In the genomic region with DNA sequence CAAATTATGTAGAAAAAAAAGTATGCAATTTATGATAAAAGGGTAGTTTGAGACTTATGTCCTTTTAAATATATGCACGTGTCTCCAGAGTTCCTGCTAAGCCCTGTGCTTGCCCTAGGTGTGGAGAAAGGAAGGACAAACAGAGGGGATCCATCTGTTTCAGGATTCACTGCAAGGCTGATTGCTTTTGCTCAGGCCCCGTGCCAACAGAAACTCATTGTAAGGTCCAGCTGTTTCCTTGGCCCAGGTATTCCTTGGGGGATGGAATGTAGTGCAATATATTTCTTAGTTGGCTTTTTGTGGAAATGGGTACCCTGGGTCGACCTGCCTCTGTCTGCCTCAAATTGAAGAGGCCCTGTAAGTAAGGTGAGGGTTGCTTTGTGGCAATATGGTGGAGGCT, we compare ENCODE assay signal across 29 cellular contexts.
"Had no signal": no experiment of that assay in that cellular context is flagged by ENCODE, and none has a peak within 500 bp of the region (broad histone marks: within the 10 kb centered on the region; RNA-seq: fewer than 3 reads in every experiment).

No MANE protein-coding gene starts in this region.

- H3K9me3 Mint-ChIP-seq: activated CD4-positive, alpha-beta memory T cell treated with anti-CD3 and anti-CD28 coated beads for 36 hours; activated CD4-positive, alpha-beta T cell treated with anti-CD3 and anti-CD28 coated beads, Interleukin-2, amount 10 ng/mL, durations not matched to agents 24 days and 14 days; activated naive CD4-positive, alpha-beta T cell treated with anti-CD3 and anti-CD28 coated beads, Interleukin-2, amount 10 ng/mL, durations not matched to agents 7 days and 5 days; activated naive CD8-positive, alpha-beta T cell treated with anti-CD3 and anti-CD28 coated beads, Interleukin-2, amount 10 ng/mL, durations not matched to agents 7 days and 5 days; activated T-cell treated with anti-CD3 and anti-CD28 coated beads, Interleukin-2, amount 50 U/mL, for 24 hours; effector memory CD8-positive, alpha-beta T cell; naive B cell; stimulated activated naive B cell treated with anti-CD40 and anti-IgM and Interleukin-4, amounts not matched to agents 10 μg/mL and 1 μg/mL and 100 μg/mL, for 72 hours had no signal

- H3K36me3 ChIP-seq: brain microvascular endothelial cell, gastroesophageal sphincter, pancreas, stomach, tibial artery, upper lobe of right lung, WERI-Rb-1 had no signal

- H3K4me1 Mint-ChIP-seq: activated CD4-positive, alpha-beta T cell treated with anti-CD3 and anti-CD28 coated beads, Interleukin-2, amount 10 ng/mL, durations not matched to agents 24 days and 14 days; activated naive CD4-positive, alpha-beta T cell treated with anti-CD3 and anti-CD28 coated beads, Interleukin-2, amount 10 ng/mL, durations not matched to agents 7 days and 5 days; activated naive CD8-positive, alpha-beta T cell treated with anti-CD3 and anti-CD28 coated beads, Interleukin-2, amount 10 ng/mL, durations not matched to agents 7 days and 5 days had no signal

- ATAC-seq: activated CD4-positive, CD25-positive, alpha-beta regulatory T cell treated with anti-CD3 and anti-CD28 coated beads, Interleukin-2, amount 50 U/mL, for 24 hours; effector memory CD8-positive, alpha-beta T cell; gastroesophageal sphincter; left colon; pancreas; psoas muscle; stimulated activated naive B cell treated with anti-CD40 and anti-IgM and Interleukin-4, amounts not matched to agents 10 μg/mL and 1 μg/mL and 100 μg/mL, for 72 hours; upper lobe of right lung had no signal

- H3K4me1 ChIP-seq: gastroesophageal sphincter, pancreas, psoas muscle, stomach, tibial artery, upper lobe of right lung had no signal

- H3K27ac ChIP-seq: brain microvascular endothelial cell, gastroesophageal sphincter, hepatocyte, pancreas, psoas muscle, stomach, tibial artery, upper lobe of right lung, WERI-Rb-1 had no signal

- H3K36me3 Mint-ChIP-seq: activated CD4-positive, alpha-beta memory T cell treated with anti-CD3 and anti-CD28 coated beads for 36 hours; activated naive CD4-positive, alpha-beta T cell treated with anti-CD3 and anti-CD28 coated beads, Interleukin-2, amount 10 ng/mL, durations not matched to agents 7 days and 5 days; activated naive CD8-positive, alpha-beta T cell treated with anti-CD3 and anti-CD28 coated beads, Interleukin-2, amount 10 ng/mL, durations not matched to agents 7 days and 5 days; naive B cell; stimulated activated naive B cell treated with anti-CD40 and anti-IgM and Interleukin-4, amounts not matched to agents 10 μg/mL and 1 μg/mL and 100 μg/mL, for 72 hours had no signal

- H2AFZ ChIP-seq: hepatocyte had no signal

- H3K4me3 Mint-ChIP-seq: activated CD4-positive, alpha-beta memory T cell treated with anti-CD3 and anti-CD28 coated beads for 36 hours; activated CD4-positive, alpha-beta T cell treated with anti-CD3 and anti-CD28 coated beads, Interleukin-2, amount 10 ng/mL, durations not matched to agents 24 days and 14 days; activated naive CD4-positive, alpha-beta T cell treated with anti-CD3 and anti-CD28 coated beads, Interleukin-2, amount 10 ng/mL, durations not matched to agents 7 days and 5 days; activated naive CD8-positive, alpha-beta T cell treated with anti-CD3 and anti-CD28 coated beads, Interleukin-2, amount 10 ng/mL, durations not matched to agents 7 days and 5 days; activated T-cell treated with anti-CD3 and anti-CD28 coated beads, Interleukin-2, amount 50 U/mL, for 24 hours; effector memory CD8-positive, alpha-beta T cell; naive B cell; stimulated activated naive B cell treated with anti-CD40 and anti-IgM and Interleukin-4, amounts not matched to agents 10 μg/mL and 1 μg/mL and 100 μg/mL, for 72 hours had no signal

- DNase-seq: activated CD4-positive, alpha-beta memory T cell treated with anti-CD3 and anti-CD28 coated beads for 36 hours; activated CD4-positive, alpha-beta T cell treated with anti-CD3 and anti-CD28 coated beads, Interleukin-2, amount 10 ng/mL, durations not matched to agents 24 days and 14 days; activated CD8-positive, alpha-beta memory T cell treated with anti-CD3 and anti-CD28 coated beads, Interleukin-2, amount 50 U/mL, for 48 hours; activated gamma-delta T cell; activated naive CD4-positive, alpha-beta T cell treated with anti-CD3 and anti-CD28 coated beads, Interleukin-2, amount 10 ng/mL, durations not matched to agents 7 days and 5 days; activated naive CD8-positive, alpha-beta T cell treated with anti-CD3 and anti-CD28 coated beads, Interleukin-2, amount 10 ng/mL, durations not matched to agents 7 days and 5 days; activated T-cell treated with anti-CD3 and anti-CD28 coated beads, Interleukin-2, amount 50 U/mL, for 24 hours; brain microvascular endothelial cell; caudate nucleus; cortex of kidney; effector memory CD8-positive, alpha-beta T cell; erythroblast; left colon; mammary epithelial cell; naive B cell; nucleus accumbens; pancreas; psoas muscle; stimulated activated CD4-positive, alpha-beta T cell treated with anti-CD3 and anti-CD28 coated beads, Interleukin-15, amount 100 ng/mL, for 24 hours; stimulated activated CD4-positive, alpha-beta T cell treated with anti-CD3 and anti-CD28 coated beads, Interleukin-2, amount 100 ng/mL, for 24 hours; stimulated activated naive B cell treated with anti-CD40 and anti-IgM and Interleukin-4, amounts not matched to agents 10 μg/mL and 1 μg/mL and 100 μg/mL, for 72 hours; stomach; T1000; tibial artery; upper lobe of right lung; WERI-Rb-1 had no signal

- H3K4me2 ChIP-seq: hepatocyte had no signal

- H3K9me3 ChIP-seq: gastroesophageal sphincter, pancreas, psoas muscle, stomach, tibial artery, upper lobe of right lung had no signal

- H3K4me3 ChIP-seq: gastroesophageal sphincter, hepatocyte, pancreas, psoas muscle, stomach, tibial artery, upper lobe of right lung had no signal

- H3K27me3 Mint-ChIP-seq: activated naive CD8-positive, alpha-beta T cell treated with anti-CD3 and anti-CD28 coated beads, Interleukin-2, amount 10 ng/mL, durations not matched to agents 7 days and 5 days; stimulated activated naive B cell treated with anti-CD40 and anti-IgM and Interleukin-4, amounts not matched to agents 10 μg/mL and 1 μg/mL and 100 μg/mL, for 72 hours had no signal

- H3K79me2 ChIP-seq: hepatocyte had no signal

- H3K27me3 ChIP-seq: brain microvascular endothelial cell, hepatocyte, pancreas, stomach, tibial artery, upper lobe of right lung had no signal

- H3K27ac Mint-ChIP-seq: activated CD4-positive, alpha-beta memory T cell treated with anti-CD3 and anti-CD28 coated beads for 36 hours; activated CD4-positive, alpha-beta T cell treated with anti-CD3 and anti-CD28 coated beads, Interleukin-2, amount 10 ng/mL, durations not matched to agents 24 days and 14 days; activated naive CD4-positive, alpha-beta T cell treated with anti-CD3 and anti-CD28 coated beads, Interleukin-2, amount 10 ng/mL, durations not matched to agents 7 days and 5 days; activated naive CD8-positive, alpha-beta T cell treated with anti-CD3 and anti-CD28 coated beads, Interleukin-2, amount 10 ng/mL, durations not matched to agents 7 days and 5 days; activated T-cell treated with anti-CD3 and anti-CD28 coated beads, Interleukin-2, amount 50 U/mL, for 24 hours; effector memory CD8-positive, alpha-beta T cell had no signal
